Comparison of ENCODE assay signal across 18 cellular contexts in genomic region chr3:58015524-58015915, GRCh38. TPM values are rescaled to one million over a fixed set of nuclear protein-coding genes. Genes with fewer than 3 reads are reported as not detected.
DNase-seq lines count a peak whose midpoint lies in the region; ATAC-seq and TF ChIP-seq lines count a peak whose summit lies in the region.
"Had no signal": no experiment of that assay in that cellular context is flagged by ENCODE, and none has a peak within 500 bp of the region (broad histone marks: within the 10 kb centered on the region; RNA-seq: fewer than 3 reads in every experiment).

No MANE protein-coding gene starts in this region.

- H3K9me3 ChIP-seq in Loucy (ENCODE audit: insufficient read depth, low read depth, low read length) (no peaks in the 10 kb centered on the region), endodermal cell (ENCODE audit: control insufficient read depth, low read length) (no peaks in the 10 kb centered on the region)
- H3K9me3 ChIP-seq: ovary had no signal

- H3K4me3 ChIP-seq in Loucy (ENCODE audit: low read length, poor library complexity, severe bottlenecking) = no peak overlapping the region
- H3K4me3 ChIP-seq in endodermal cell (ENCODE audit: low read length) = peak overlapping the region; percentile 94
- H3K4me3 ChIP-seq: coronary artery, ovary had no signal

- WGBS in endodermal cell (ENCODE audit: insufficient coverage in 1 of 2, insufficient read length in 1 of 2), 2 experiments = 92 to 94% methylated on average over 3 of the region's 3 CpGs

- H3K4me3 Mint-ChIP-seq in endodermal cell (no peak overlapping the region), nephron (no peak overlapping the region), type B pancreatic cell (peak overlapping the region; percentile 20)
- H3K4me3 Mint-ChIP-seq: activated naive CD4-positive, alpha-beta T cell treated with anti-CD3 and anti-CD28 coated beads, Interleukin-2, amount 50 U/mL, for 24 hours; B cell; stimulated activated naive CD8-positive, alpha-beta T cell treated with anti-CD3 and anti-CD28 coated beads, Interleukin-15, amount 100 ng/mL, for 72 hours had no signal

- H3K4me1 ChIP-seq in Loucy (ENCODE audit: insufficient read depth, low read length, poor library complexity, severe bottlenecking) (peaks cover 28% of the 10 kb centered on the region), endodermal cell (ENCODE audit: control insufficient read depth, insufficient read depth, low read length) (peaks cover 26% of the 10 kb centered on the region)

- peaks cover 41% of the 10 kb centered on the region for H3K79me2 ChIP-seq in Loucy (ENCODE audit: insufficient read depth, low read length)

- no peaks in the 10 kb centered on the region for H3K9me2 ChIP-seq in Loucy (replicated peaks; ENCODE audit: low read depth, low read length)

- no peak for DNase-seq in endodermal cell
- no peak for DNase-seq in type B pancreatic cell (ENCODE audit: extremely low spot score, unreplicated experiment)
- DNase-seq in HUDEP-2 (lab: John Stamatoyannopoulos, UW; ENCODE audit: unreplicated experiment in 76 of 76) = no peak
- no peak for DNase-seq in NCI-H69 (lab: John Stamatoyannopoulos, UW)
- DNase-seq: foreskin melanocyte; Kasumi-1; left colon; NCI-H1417; NCI-H2171 treated with DMSO at 0.1 percent for 48 hours; NCI-H82; ovary; stimulated activated naive CD8-positive, alpha-beta T cell treated with anti-CD3 and anti-CD28 coated beads, Interleukin-15, amount 100 ng/mL, for 72 hours had no signal

- H3K27ac Mint-ChIP-seq in endodermal cell (peak overlapping the region; percentile 53), nephron (peak overlapping the region; percentile 63 to 74 (median 69)), type B pancreatic cell (peak overlapping the region; percentile 46)
- H3K27ac Mint-ChIP-seq: activated naive CD4-positive, alpha-beta T cell treated with anti-CD3 and anti-CD28 coated beads, Interleukin-2, amount 50 U/mL, for 24 hours; B cell had no signal

- TF ChIP-seq CTCF in Loucy (conservative IDR thresholded peaks at IDR 0.05; ENCODE audit: low read length) (no peak), endodermal cell (conservative IDR thresholded peaks at IDR 0.05) (no peak), nephron (IDR thresholded peaks at IDR 0.05; ENCODE audit: unreplicated experiment in 3 of 3) (no peak), type B pancreatic cell (conservative IDR thresholded peaks at IDR 0.05) (no peak)

- no peaks in the 10 kb centered on the region for H3K9me3 Mint-ChIP-seq in endodermal cell
- no peaks in the 10 kb centered on the region for H3K9me3 Mint-ChIP-seq in nephron
- no peaks in the 10 kb centered on the region for H3K9me3 Mint-ChIP-seq in type B pancreatic cell
- H3K9me3 Mint-ChIP-seq: activated naive CD4-positive, alpha-beta T cell treated with anti-CD3 and anti-CD28 coated beads, Interleukin-2, amount 50 U/mL, for 24 hours; stimulated activated naive CD8-positive, alpha-beta T cell treated with anti-CD3 and anti-CD28 coated beads, Interleukin-15, amount 100 ng/mL, for 72 hours had no signal

- H3K27me3 Mint-ChIP-seq in endodermal cell (ENCODE audit: insufficient read depth) = no peaks in the 10 kb centered on the region
- H3K27me3 Mint-ChIP-seq in nephron (ENCODE audit: low read depth) = no peaks in the 10 kb centered on the region
- H3K27me3 Mint-ChIP-seq in type B pancreatic cell = no peaks in the 10 kb centered on the region
- H3K27me3 Mint-ChIP-seq: activated naive CD4-positive, alpha-beta T cell treated with anti-CD3 and anti-CD28 coated beads, Interleukin-2, amount 50 U/mL, for 24 hours; B cell; stimulated activated naive CD8-positive, alpha-beta T cell treated with anti-CD3 and anti-CD28 coated beads, Interleukin-15, amount 100 ng/mL, for 72 hours had no signal

- H3K9ac ChIP-seq in Loucy (ENCODE audit: low read depth, low read length, poor library complexity, severe bottlenecking) (no peak overlapping the region), endodermal cell (ENCODE audit: extremely low read depth, low read length, poor library complexity, severe bottlenecking) (peak overlapping the region; percentile 32)

- H3K27ac ChIP-seq in endodermal cell (ENCODE audit: low read depth, low read length) = no peak overlapping the region
- H3K27ac ChIP-seq: ovary had no signal

- no peak for ATAC-seq in HG03571 (IDR thresholded peaks at IDR 0.05; ENCODE audit: unreplicated experiment)
- ATAC-seq: left colon; stimulated activated naive CD8-positive, alpha-beta T cell treated with anti-CD3 and anti-CD28 coated beads, Interleukin-15, amount 100 ng/mL, for 72 hours had no signal

- H3K4me2 ChIP-seq in Loucy (ENCODE audit: low read depth, low read length, poor library complexity, severe bottlenecking) = peak overlapping the region; percentile 2

- peaks cover 69% of the 10 kb centered on the region for H3K4me1 Mint-ChIP-seq in endodermal cell
- H3K4me1 Mint-ChIP-seq in nephron = peaks cover 73% of the 10 kb centered on the region
- peaks cover 69% of the 10 kb centered on the region for H3K4me1 Mint-ChIP-seq in type B pancreatic cell (ENCODE audit: unreplicated experiment)

- no peaks in the 10 kb centered on the region for H3K36me3 ChIP-seq in Loucy (ENCODE audit: insufficient read depth, low read length)
- H3K36me3 ChIP-seq in endodermal cell (ENCODE audit: control insufficient read depth, insufficient read depth, low read length) = peaks cover 46% of the 10 kb centered on the region
- H3K36me3 ChIP-seq: ovary had no signal

- H4K20me1 ChIP-seq in Loucy (ENCODE audit: insufficient read depth, low read length, poor library complexity, severe bottlenecking) = no peaks in the 10 kb centered on the region

- H3K36me3 Mint-ChIP-seq in endodermal cell (ENCODE audit: low read depth) = peaks cover 5% of the 10 kb centered on the region
- H3K36me3 Mint-ChIP-seq in nephron (ENCODE audit: low read depth) = no peaks in the 10 kb centered on the region
- peaks cover 24% of the 10 kb centered on the region for H3K36me3 Mint-ChIP-seq in type B pancreatic cell

- H2AFZ ChIP-seq in Loucy (ENCODE audit: low read length) = no peak overlapping the region

- H3K27me3 ChIP-seq in Loucy (ENCODE audit: insufficient read depth, low read length, poor library complexity, severe bottlenecking) = no peaks in the 10 kb centered on the region
- H3K27me3 ChIP-seq in endodermal cell (ENCODE audit: control insufficient read depth, insufficient read depth, low read length, poor library complexity, severe bottlenecking) = no peaks in the 10 kb centered on the region
- H3K27me3 ChIP-seq: ovary had no signal

- H3F3A ChIP-seq in Loucy (ENCODE audit: low read depth) = no peaks in the 10 kb centered on the region

RNA-seq across cellular contexts. Expression of gene FLNB, which starts 7.3 kb away (rescaled TPM):
- 100 to 1,000 TPM; 212 to 221 TPM for total RNA-seq in endodermal cell
- 86.0 TPM for polyA plus RNA-seq in endodermal cell (2013, experiment 1 of 2)
- 96.0 TPM for polyA plus RNA-seq in endodermal cell (2013, experiment 2 of 2)
- total RNA-seq in type B pancreatic cell (ENCODE audit: low replicate concordance) = 204 and 295 TPM in 2 replicates
